ENCODE assay signal across 1 cellular context in genomic region chr16:70705056-70705455, GRCh38.
TF ChIP-seq lines count a peak whose summit lies in the region.

No MANE protein-coding gene starts in this region.

TF ChIP-seq in A549, 52 proteins besides CTCF, POLR2A, EP300 and RAD21 (continued from another document):
- TF ChIP-seq ESRRA (IDR thresholded peaks at IDR 0.05; ENCODE audit: borderline replicate concordance, low read length): no peak
- TF ChIP-seq POLR2AphosphoS2 (conservative IDR thresholded peaks at IDR 0.05; ENCODE audit: low read length): no peak
- TF ChIP-seq SMC3 (IDR thresholded peaks at IDR 0.05): no peak
- no peak for TF ChIP-seq CBX2 (IDR thresholded peaks at IDR 0.05; ENCODE audit: borderline replicate concordance, low read depth)
- no peak for TF ChIP-seq BHLHE40 (IDR thresholded peaks at IDR 0.05; ENCODE audit: low read depth, low read length)
- TF ChIP-seq ELK1 (IDR thresholded peaks at IDR 0.05; ENCODE audit: low read depth, low read length): no peak
